ENCODE assay signal across 10 cellular contexts in genomic region chr11:27281740-27282139, GRCh38.
DNase-seq lines count a peak whose midpoint lies in the region; ATAC-seq, FAIRE-seq and TF ChIP-seq lines count a peak whose summit lies in the region.
"Had no signal": no experiment of that assay in that cellular context is flagged by ENCODE, and none has a peak within 500 bp of the region (broad histone marks: within the 10 kb centered on the region; RNA-seq: fewer than 3 reads in every experiment).

No MANE protein-coding gene starts in this region.

- POLR2A ChIA-PET in K562 (lab: Yijun Ruan, JAX), result interaction anchor here (0.9 kb wide), 1 partner anchor 12 kb away, joined by 3 read pairs; no protein-coding TSS in a partner anchor

- CTCF ChIA-PET in K562 (lab: Yijun Ruan, JAX; ENCODE audit: low intra/inter-chr PET ratio), result no interaction called here

- in situ Hi-C loops in K562 (cut with MboI), result no loop called here

- no peaks in the 10 kb centered on the region for H3K36me3 ChIP-seq in K562 (ENCODE audit: control insufficient read depth, insufficient read depth, low read length)
- H3K36me3 ChIP-seq in skeletal muscle tissue (ENCODE audit: control insufficient read depth in 3 of 3, insufficient read depth in 3 of 3, low read length in 3 of 3), result no peaks in the 10 kb centered on the region

- WGBS in K562 (ENCODE audit: insufficient coverage, low coverage, missing lambda C conversion rate), result 0% methylated on average over 2 of the region's 2 CpGs

- no peak for TF ChIP-seq POLR2A in K562 (conservative IDR thresholded peaks at IDR 0.05)

- no peak overlapping the region for H3K4me2 ChIP-seq in K562 (ENCODE audit: insufficient read depth, low read length)

- H3K27ac ChIP-seq in K562 (ENCODE audit: extremely low read depth, low read depth, low read length) (no peak overlapping the region), skeletal muscle tissue (ENCODE audit: low read depth, low read length) (peak overlapping the region; percentile 29)

- no peak for TF ChIP-seq RAD21 in K562 (CRISPR knock-in tag; conservative IDR thresholded peaks at IDR 0.05 in 1 of 2, IDR thresholded peaks at IDR 0.05 in 1 of 2)

- no peak for DNase-seq in K562 (ENCODE audit: extremely low read depth in 1 of 4, low spot score in 3 of 4)
- DNase-seq in posterior vena cava (ENCODE audit: low spot score), result no peak
- DNase-seq in putamen (ENCODE audit: low spot score), result no peak
- DNase-seq: stimulated activated CD8-positive, alpha-beta memory T cell treated with anti-CD3 and anti-CD28 coated beads, Interleukin-4, amount 100 ng/mL, for 48 hours had no signal

- H3K27me3 ChIP-seq in K562 (ENCODE audit: control insufficient read depth in 2 of 2, insufficient read depth in 2 of 2, low read length in 2 of 2) (no peaks in the 10 kb centered on the region), skeletal muscle tissue (ENCODE audit: control insufficient read depth in 3 of 3, insufficient read depth in 3 of 3, low read length in 3 of 3) (no peaks in the 10 kb centered on the region)

- H3K4me3 ChIP-seq in K562 (no peak overlapping the region), skeletal muscle tissue (ENCODE audit: low read length in 3 of 3) (no peak overlapping the region)

- H3K9me1 ChIP-seq in K562 (ENCODE audit: control insufficient read depth, insufficient read depth, low read length), result no peaks in the 10 kb centered on the region

- peak; percentile 40 for FAIRE-seq in K562 (lab: Jason Lieb, UNC)
- FAIRE-seq: D721Med, RCC 7860 had no signal

- peak overlapping the region; percentile 69; the same call in 1 of the 2 replicates for H2AFZ ChIP-seq in K562 (ENCODE audit: low read depth, low read length)

- no peaks in the 10 kb centered on the region for H3K79me2 ChIP-seq in K562 (ENCODE audit: control insufficient read depth, insufficient read depth, low read length)

- ATAC-seq in GM21576 (IDR thresholded peaks at IDR 0.05; ENCODE audit: unreplicated experiment) (peak; percentile 65), HG03108 (IDR thresholded peaks at IDR 0.05; ENCODE audit: unreplicated experiment) (peak; percentile 52), K562 (peak; percentile 28; the same call in 2 of the 3 replicates), GM21381 (IDR thresholded peaks at IDR 0.05; ENCODE audit: unreplicated experiment) (no peak)

- TF ChIP-seq CTCF in K562 (IDR thresholded peaks at IDR 0.05 in 2 of 3, conservative IDR thresholded peaks at IDR 0.05 in 1 of 3; ENCODE audit: insufficient read depth in 2 of 3, low read depth in 1 of 3, low read length in 3 of 3), result no peak

- H3K9me3 ChIP-seq in K562 (replicated peaks; ENCODE audit: control insufficient read depth, insufficient read depth, low read depth, low read length) (no peaks in the 10 kb centered on the region), skeletal muscle tissue (ENCODE audit: control insufficient read depth in 3 of 3, low read length in 3 of 3) (no peaks in the 10 kb centered on the region)

- no peaks in the 10 kb centered on the region for H4K20me1 ChIP-seq in K562 (replicated peaks; ENCODE audit: control insufficient read depth, insufficient read depth, low read length)

- H3K9ac ChIP-seq in K562 (ENCODE audit: insufficient read depth in 1 of 2, low read depth in 2 of 2, low read length in 2 of 2) (no peak overlapping the region), skeletal muscle tissue (ENCODE audit: low read depth in 1 of 3, low read length in 3 of 3) (no peak overlapping the region)

- BruUV-seq in K562 (replicated peaks; lab: Mats Ljungman, UMichigan), result no TSS peak

- H3K4me1 ChIP-seq in K562 (replicated peaks in 1 of 2; ENCODE audit: control insufficient read depth in 2 of 2, insufficient read depth in 2 of 2, low read length in 2 of 2), result no peaks in the 10 kb centered on the region; a peak in 2 of 5 replicates
- peaks cover 5 to 10% (median 9%) of the 10 kb centered on the region in 3 donors for H3K4me1 ChIP-seq in skeletal muscle tissue (ENCODE audit: control insufficient read depth in 3 of 3, insufficient read depth in 3 of 3, low read length in 3 of 3)

- no peak for TF ChIP-seq EP300 in K562 (IDR thresholded peaks at IDR 0.05; ENCODE audit: low read length)

- intact Hi-C loops in K562 (cut with micrococcal nuclease), result no loop called here
- intact Hi-C loops in posterior vena cava (cut with DNase I), result no loop called here

TF ChIP-seq in K562, 482 proteins besides CTCF, POLR2A, EP300 and RAD21:
- TF ChIP-seq ZNF224 (CRISPR knock-in tag; IDR thresholded peaks at IDR 0.05), result no peak
- no peak for TF ChIP-seq ARID1B (IDR thresholded peaks at IDR 0.05)
- no peak for TF ChIP-seq ZNF121 (CRISPR knock-in tag; conservative IDR thresholded peaks at IDR 0.05)
- no peak for TF ChIP-seq USF1 (CRISPR knock-in tag; IDR thresholded peaks at IDR 0.05)
- TF ChIP-seq ZNF280B (CRISPR knock-in tag; IDR thresholded peaks at IDR 0.05), result no peak
- no peak for TF ChIP-seq MXI1 (IDR thresholded peaks at IDR 0.05; ENCODE audit: low read depth, low read length)
